In genomic region chr2:70080597-70081200, GRCh38 we compare ENCODE assay signal across 17 cellular contexts. TPM values are rescaled to one million over a fixed set of nuclear protein-coding genes. Genes with fewer than 3 reads are reported as not detected.
DNase-seq lines count a peak whose midpoint lies in the region; ATAC-seq, FAIRE-seq and TF ChIP-seq lines count a peak whose summit lies in the region.
"Had no signal": no experiment of that assay in that cellular context is flagged by ENCODE, and none has a peak within 500 bp of the region (broad histone marks: within the 10 kb centered on the region; RNA-seq: fewer than 3 reads in every experiment).

No MANE protein-coding gene starts in this region.

- H3K9me3 ChIP-seq in breast epithelium (no peaks in the 10 kb centered on the region), mucosa of stomach (ENCODE audit: control insufficient read depth, low read length) (no peaks in the 10 kb centered on the region), heart left ventricle (no peaks in the 10 kb centered on the region)
- H3K9me3 ChIP-seq: ascending aorta, prostate gland had no signal

- H3K4me3 ChIP-seq in breast epithelium = no peak overlapping the region
- H3K4me3 ChIP-seq in mucosa of stomach (ENCODE audit: low read length) = no peak overlapping the region
- no peak overlapping the region for H3K4me3 ChIP-seq in heart left ventricle
- H3K4me3 ChIP-seq: ascending aorta, GM23248, prostate gland had no signal

- no peak for DNase-seq in MCF 10A (ENCODE audit: unreplicated experiment)
- no peak for DNase-seq in breast epithelium (ENCODE audit: low spot score in 2 of 2)
- DNase-seq in activated naive CD8-positive, alpha-beta T cell treated with anti-CD3 and anti-CD28 coated beads, Interleukin-2, amount 50 U/mL, for 24 hours = no peak
- no peak for DNase-seq in NCI-H2196 treated with DMSO at 0.1 percent for 48 hours (lab: John Stamatoyannopoulos, UW; ENCODE audit: unreplicated experiment)
- DNase-seq in heart left ventricle = no peak
- no peak for DNase-seq in NOMO-1 treated with dmso at 0.1 percent for 144 hours (lab: John Stamatoyannopoulos, UW; ENCODE audit: unreplicated experiment)
- no peak for DNase-seq in HTR-8/SVneo (ENCODE audit: insufficient read length, low spot score)
- DNase-seq: GM23248; left ventricle myocardium superior; MV-4-11; NCI-H524; stimulated activated CD4-positive, alpha-beta T cell treated with anti-CD3 and anti-CD28 coated beads, Interleukin-1b, Interleukin-23, amount 100 ng/mL, for 48 hours; T-helper 9 cell had no signal

- H3K36me3 ChIP-seq in breast epithelium (no peaks in the 10 kb centered on the region), mucosa of stomach (ENCODE audit: control insufficient read depth, insufficient read depth, low read length) (peaks cover 5% of the 10 kb centered on the region), heart left ventricle (peaks cover 0 to 90% (median 82%) of the 10 kb centered on the region in 9 donors)
- H3K36me3 ChIP-seq: prostate gland had no signal

- peak overlapping the region; percentile 14 for H3K9ac ChIP-seq in mucosa of stomach (ENCODE audit: low read length)
- H3K9ac ChIP-seq: GM23248 had no signal

- H3K4me3 Mint-ChIP-seq in MCF 10A (ENCODE audit: unreplicated experiment) = no peak overlapping the region
- no peak overlapping the region for H3K4me3 Mint-ChIP-seq in activated naive CD8-positive, alpha-beta T cell treated with anti-CD3 and anti-CD28 coated beads, Interleukin-2, amount 50 U/mL, for 24 hours

- WGBS in heart left ventricle, 4 donors = 94 to 98% (median 96%) methylated on average over 3 of the region's 3 CpGs

- peaks cover 45% of the 10 kb centered on the region for H3K36me3 Mint-ChIP-seq in MCF 10A (ENCODE audit: insufficient read depth, unreplicated experiment)
- peaks cover 72% of the 10 kb centered on the region for H3K36me3 Mint-ChIP-seq in activated naive CD8-positive, alpha-beta T cell treated with anti-CD3 and anti-CD28 coated beads, Interleukin-2, amount 50 U/mL, for 24 hours (ENCODE audit: low read depth)

- H3K27me3 Mint-ChIP-seq in MCF 10A (ENCODE audit: insufficient read depth, unreplicated experiment) = no peaks in the 10 kb centered on the region
- no peaks in the 10 kb centered on the region for H3K27me3 Mint-ChIP-seq in activated naive CD8-positive, alpha-beta T cell treated with anti-CD3 and anti-CD28 coated beads, Interleukin-2, amount 50 U/mL, for 24 hours

- H3K4me1 Mint-ChIP-seq in MCF 10A (ENCODE audit: insufficient read depth, unreplicated experiment) = peaks cover 33% of the 10 kb centered on the region
- H3K4me1 Mint-ChIP-seq in activated naive CD8-positive, alpha-beta T cell treated with anti-CD3 and anti-CD28 coated beads, Interleukin-2, amount 50 U/mL, for 24 hours = peaks cover 61% of the 10 kb centered on the region

- TF ChIP-seq POLR2A in breast epithelium (IDR thresholded peaks at IDR 0.05) (no peak), heart left ventricle (IDR thresholded peaks at IDR 0.05) (no peak)

- no peak for FAIRE-seq in HTR-8/SVneo (lab: Jason Lieb, UNC)
- FAIRE-seq: GM19239 had no signal

- intact Hi-C loops in MCF 10A (cut with micrococcal nuclease) (no loop called here), breast epithelium (cut with DNase I; ENCODE audit: low total_unique reads) (no loop called here), heart left ventricle (cut with DNase I) (loop anchor here in 1 of 10 donors (10.0 kb wide), 1 partner anchor 214 kb away; the partner anchor contains the start of gene SNRPG)

- no peak for TF ChIP-seq CTCF in MCF 10A (IDR thresholded peaks at IDR 0.05; ENCODE audit: unreplicated experiment)
- no peak for TF ChIP-seq CTCF in breast epithelium (IDR thresholded peaks at IDR 0.05)
- TF ChIP-seq CTCF in heart left ventricle (IDR thresholded peaks at IDR 0.05) = no peak

- H3K4me1 ChIP-seq in breast epithelium = peaks cover 0 to 15% of the 10 kb centered on the region in 2 donors
- peaks cover 23% of the 10 kb centered on the region for H3K4me1 ChIP-seq in mucosa of stomach (ENCODE audit: control insufficient read depth, insufficient read depth, low read length)
- peaks cover 0 to 49% (median 21%) of the 10 kb centered on the region in 12 donors for H3K4me1 ChIP-seq in heart left ventricle

- H3K27me3 ChIP-seq in breast epithelium (no peaks in the 10 kb centered on the region), mucosa of stomach (ENCODE audit: control insufficient read depth, insufficient read depth, low read length) (no peaks in the 10 kb centered on the region), heart left ventricle (no peaks in the 10 kb centered on the region)
- H3K27me3 ChIP-seq: ascending aorta had no signal

- peak overlapping the region; percentile 82 for H3K27ac Mint-ChIP-seq in MCF 10A (ENCODE audit: low read depth, unreplicated experiment)
- H3K27ac Mint-ChIP-seq in activated naive CD8-positive, alpha-beta T cell treated with anti-CD3 and anti-CD28 coated beads, Interleukin-2, amount 50 U/mL, for 24 hours = peak overlapping the region; percentile 61

- POLR2A ChIA-PET in MCF 10A (lab: Yijun Ruan, JAX) = interaction anchor here (0.7 to 14.0 kb wide), 5 partner anchors 10 to 166 kb away, joined by 3 to 319 read pairs (median 13); partner anchors contain the start of gene MXD1

- H3K27ac ChIP-seq in breast epithelium = no peak overlapping the region
- no peak overlapping the region for H3K27ac ChIP-seq in heart left ventricle
- H3K27ac ChIP-seq: ascending aorta, GM23248, prostate gland had no signal

- ATAC-seq in activated naive CD8-positive, alpha-beta T cell treated with anti-CD3 and anti-CD28 coated beads, Interleukin-2, amount 50 U/mL, for 24 hours = no peak
- ATAC-seq in heart left ventricle = no peak
- ATAC-seq: left ventricle myocardium superior had no signal

- H3K9me3 Mint-ChIP-seq in MCF 10A (ENCODE audit: unreplicated experiment) = no peaks in the 10 kb centered on the region
- no peaks in the 10 kb centered on the region for H3K9me3 Mint-ChIP-seq in activated naive CD8-positive, alpha-beta T cell treated with anti-CD3 and anti-CD28 coated beads, Interleukin-2, amount 50 U/mL, for 24 hours

- no TSS peak for BruUV-seq in MCF 10A (replicated peaks; lab: Mats Ljungman, UMichigan)

- CTCF ChIA-PET in MCF 10A (lab: Yijun Ruan, JAX) = interaction anchor here (1.3 to 3.0 kb wide), 2 partner anchors 10 to 170 kb away, joined by 4 to 27 read pairs; no protein-coding TSS in a partner anchor

RNA-seq across cellular contexts. Expression of gene PCBP1, which starts 6.6 kb away (rescaled TPM):
- total RNA-seq in MCF 10A (2022) = 259 and 277 TPM in 2 replicates
- 100 to 1,000 TPM; 121 to 210 (median 145) TPM for total RNA-seq in breast epithelium
- 100 to 1,000 TPM; 106 to 274 (median 199) TPM for total RNA-seq in heart left ventricle
- 100 to 1,000 TPM; 212 to 296 TPM for polyA plus RNA-seq in heart left ventricle
